27 cellular contexts compared by ENCODE assay signal in genomic region chr11:116364357-116364756, GRCh38.
"Had no signal": no experiment of that assay in that cellular context is flagged by ENCODE, and none has a peak within 500 bp of the region (broad histone marks: within the 10 kb centered on the region; RNA-seq: fewer than 3 reads in every experiment).

No MANE protein-coding gene starts in this region.

- H3K27me3 ChIP-seq: brain microvascular endothelial cell, cardiac muscle cell had no signal

- H3K4me3 ChIP-seq: cardiac muscle cell, SK-N-MC had no signal

- H3K9ac ChIP-seq: KMS-11 had no signal

- H3K36me3 ChIP-seq: brain microvascular endothelial cell, cardiac muscle cell had no signal

- ATAC-seq: activated T-helper 17 cell treated with anti-CD3 and anti-CD28 coated beads, Interleukin-2, amount 50 U/mL, for 72 hours; Right ventricle myocardium inferior had no signal

- H3K27ac ChIP-seq: brain microvascular endothelial cell, cardiac muscle cell, KMS-11, SK-N-MC, VCaP had no signal

- H3K4me2 ChIP-seq: KMS-11 had no signal

- DNase-seq: activated CD4-positive, alpha-beta memory T cell treated with anti-CD3 and anti-CD28 coated beads for 36 hours; activated CD4-positive, alpha-beta T cell treated with anti-CD3 and anti-CD28 coated beads, Interleukin-2, amount 10 ng/mL, durations not matched to agents 7 days and 5 days; activated CD4-positive, CD25-positive, alpha-beta regulatory T cell; activated CD8-positive, alpha-beta memory T cell treated with anti-CD3 and anti-CD28 coated beads for 24 hours; activated gamma-delta T cell; activated naive CD4-positive, alpha-beta T cell treated with anti-CD3 and anti-CD28 coated beads for 36 hours; activated T-cell treated with anti-CD3 and anti-CD28 coated beads, Interleukin-2, amount 50 U/mL, for 48 hours; amygdala; brain microvascular endothelial cell; MV-4-11; NCI-H1092 treated with DMSO at 0.1 percent for 48 hours; NCI-H1417 treated with DMSO at 0.1 percent for 48 hours; NCI-H1694; NCI-H2081; NCI-H2171; NCI-H2227 treated with DMSO at 0.1 percent for 48 hours; NCI-H446 treated with DMSO at 0.1 percent for 48 hours; NCI-H526 treated with DMSO at 0.1 percent for 48 hours; NCI-H82; RPMI8226; T-helper 1 cell had no signal
